16 cellular contexts compared by ENCODE assay signal in the genomic region with DNA sequence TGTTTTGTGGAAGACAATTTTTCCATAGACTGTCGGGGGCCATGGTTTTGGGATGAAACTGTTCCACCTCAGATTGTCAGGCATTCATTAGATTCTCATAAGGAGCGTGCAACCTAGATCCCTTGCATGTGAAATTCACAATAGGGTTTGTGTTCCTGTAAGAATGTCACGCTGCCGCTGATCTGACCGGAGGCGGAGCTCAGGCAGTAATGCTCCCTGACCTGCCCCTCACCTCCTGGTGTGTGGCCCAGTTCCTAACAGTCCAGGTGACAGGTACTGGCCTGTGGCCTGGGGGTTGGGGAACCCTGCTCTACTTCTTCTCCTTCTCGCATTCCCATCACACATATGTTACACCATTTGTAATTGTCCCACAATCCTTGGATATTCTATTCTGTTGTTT. TPM values are rescaled to one million over a fixed set of nuclear protein-coding genes. Genes with fewer than 3 reads are reported as not detected.
DNase-seq lines count a peak whose midpoint lies in the region; ATAC-seq and TF ChIP-seq lines count a peak whose summit lies in the region.
"Had no signal": no experiment of that assay in that cellular context is flagged by ENCODE, and none has a peak within 500 bp of the region (broad histone marks: within the 10 kb centered on the region; RNA-seq: fewer than 3 reads in every experiment).

No MANE protein-coding gene starts in this region.

- WGBS in endodermal cell (ENCODE audit: insufficient coverage in 1 of 2, insufficient read length in 1 of 2), 2 experiments: 76 to 91% methylated on average over 7 of the region's 7 CpGs
- WGBS in transverse colon (ENCODE audit: low coverage in 1 of 2), 2 donors: 79 to 93% methylated on average over 4 to 7 of the region's 7 CpGs

- peaks cover 8% of the 10 kb centered on the region for H3K4me1 Mint-ChIP-seq in endodermal cell
- H3K4me1 Mint-ChIP-seq: IgD-negative memory B cell had no signal

- TF ChIP-seq EP300 in transverse colon (IDR thresholded peaks at IDR 0.05; ENCODE audit: low read depth): no peak

- H3K9me3 ChIP-seq in endodermal cell (ENCODE audit: control insufficient read depth, low read length): no peaks in the 10 kb centered on the region
- H3K9me3 ChIP-seq in transverse colon: no peaks in the 10 kb centered on the region
- H3K9me3 ChIP-seq: Caco-2 had no signal

- no peak for TF ChIP-seq POLR2A in transverse colon (IDR thresholded peaks at IDR 0.05)

- no peaks in the 10 kb centered on the region for H3K9me3 Mint-ChIP-seq in endodermal cell
- H3K9me3 Mint-ChIP-seq: CD14-positive monocyte; CD8-positive, alpha-beta T cell had no signal

- no peaks in the 10 kb centered on the region for H3K27me3 ChIP-seq in endodermal cell (ENCODE audit: control insufficient read depth, insufficient read depth, low read length, poor library complexity, severe bottlenecking)
- no peaks in the 10 kb centered on the region for H3K27me3 ChIP-seq in transverse colon

- intact Hi-C loops in transverse colon (cut with DNase I; ENCODE audit: low total_unique reads): no loop called here

- H3K4me1 ChIP-seq in endodermal cell (ENCODE audit: control insufficient read depth, insufficient read depth, low read length): no peaks in the 10 kb centered on the region
- H3K4me1 ChIP-seq in transverse colon: peaks cover 0 to 11% (median 9%) of the 10 kb centered on the region in 4 donors

- no peak overlapping the region for H3K9ac ChIP-seq in endodermal cell (ENCODE audit: extremely low read depth, low read length, poor library complexity, severe bottlenecking)

- TF ChIP-seq CTCF in endodermal cell (conservative IDR thresholded peaks at IDR 0.05): no peak
- no peak for TF ChIP-seq CTCF in transverse colon (IDR thresholded peaks at IDR 0.05)

- in situ Hi-C loops in SK-MEL-5 (cut with HindIII; ENCODE audit: low pct_unique_long_range_greater_than_20kb, low sequenced_read_pairs): no loop called here
- in situ Hi-C loops in transverse colon (cut with MboI; ENCODE audit: low pct_ligation_motif_present in 1 of 4, low pct_unique_long_range_greater_than_20kb in 1 of 4, low sequenced_read_pairs in 3 of 4): no loop called here

- DNase-seq in Daoy (ENCODE audit: low read depth) (peak; percentile 11), SK-MEL-5 (ENCODE audit: low read depth, low spot score) (peak; percentile 66), endodermal cell (peak; percentile 68), retina (peak; percentile 13), transverse colon (no peak), SIG-M5 treated with dmso at 0.1 percent for 504 hours (lab: John Stamatoyannopoulos, UW; ENCODE audit: unreplicated experiment) (no peak)
- DNase-seq: Caco-2; CD8-positive, alpha-beta T cell; DND-41; KG1 had no signal

- H3K4me3 Mint-ChIP-seq in endodermal cell: no peak overlapping the region
- H3K4me3 Mint-ChIP-seq: CD14-positive monocyte; CD8-positive, alpha-beta T cell; IgD-negative memory B cell had no signal

- no peak overlapping the region for H3K27ac ChIP-seq in endodermal cell (ENCODE audit: low read depth, low read length)
- no peak overlapping the region for H3K27ac ChIP-seq in transverse colon
- H3K27ac ChIP-seq: 22Rv1 had no signal

- no peaks in the 10 kb centered on the region for H3K27me3 Mint-ChIP-seq in endodermal cell (ENCODE audit: insufficient read depth)

- no peaks in the 10 kb centered on the region for H3K36me3 ChIP-seq in endodermal cell (ENCODE audit: control insufficient read depth, insufficient read depth, low read length)
- no peaks in the 10 kb centered on the region for H3K36me3 ChIP-seq in transverse colon

- H3K27ac Mint-ChIP-seq in endodermal cell: no peak overlapping the region
- H3K27ac Mint-ChIP-seq: CD8-positive, alpha-beta T cell; IgD-negative memory B cell had no signal

- H3K4me3 ChIP-seq in endodermal cell (ENCODE audit: low read length) (no peak overlapping the region), transverse colon (no peak overlapping the region)
- H3K4me3 ChIP-seq: GM12878 had no signal

- no peaks in the 10 kb centered on the region for H3K36me3 Mint-ChIP-seq in endodermal cell (ENCODE audit: low read depth)
- H3K36me3 Mint-ChIP-seq: CD14-positive monocyte; CD8-positive, alpha-beta T cell; IgD-negative memory B cell had no signal

- ATAC-seq in GM19397 (IDR thresholded peaks at IDR 0.05; ENCODE audit: unreplicated experiment) (no peak), HG02973 (IDR thresholded peaks at IDR 0.05; ENCODE audit: unreplicated experiment) (no peak)
- ATAC-seq: CD8-positive, alpha-beta T cell; GM12878 had no signal

RNA-seq across cellular contexts. Expression of gene CHRNA7, which starts 11.0 kb away (rescaled TPM):
- total RNA-seq in Daoy (2014; rRNA removed; shearing (Covaris generic)): 2.5 and 4.7 TPM in 2 replicates
- 10.0 and 10.3 TPM in 2 replicates for total RNA-seq in SK-MEL-5 (2014; rRNA removed; shearing (Covaris generic))
- polyA plus RNA-seq in SK-MEL-5 (2015; cell fraction: cytosol; rRNA removed): 13.7 and 18.9 TPM in 2 replicates
- polyA plus RNA-seq in SK-MEL-5 (2015; cell fraction: nucleus; rRNA removed): 10.7 and 25.7 TPM in 2 replicates
- total RNA-seq in endodermal cell (1 to 10 TPM; 7.5 to 8.0 TPM), transverse colon (10 to 100 TPM in 1 of 4 donors, 1 to 10 TPM in 2, under 1 TPM in 1; 0.20 to 10.2 (median 4.2) TPM)
- 4.5 TPM for polyA plus RNA-seq in endodermal cell (2013, experiment 1 of 2)
- polyA plus RNA-seq in endodermal cell (2013, experiment 2 of 2): 5.4 TPM
- total RNA-seq: CD8-positive, alpha-beta T cell; GM12878 had no signal
- polyA plus RNA-seq: IgD-negative memory B cell had no signal

Comparison
In these comparisons a context has a peak if more than half of its experiments do, and no peak if none do; other contexts are left out.
1. DNase-seq: peak in Daoy (single experiment), SK-MEL-5 (single experiment), endodermal cell (single experiment) and retina (single experiment); none in transverse colon (single experiment) and SIG-M5 treated with dmso at 0.1 percent for 504 hours (single experiment).